Comparison of ENCODE assay signal across 12 cellular contexts in the genomic region with DNA sequence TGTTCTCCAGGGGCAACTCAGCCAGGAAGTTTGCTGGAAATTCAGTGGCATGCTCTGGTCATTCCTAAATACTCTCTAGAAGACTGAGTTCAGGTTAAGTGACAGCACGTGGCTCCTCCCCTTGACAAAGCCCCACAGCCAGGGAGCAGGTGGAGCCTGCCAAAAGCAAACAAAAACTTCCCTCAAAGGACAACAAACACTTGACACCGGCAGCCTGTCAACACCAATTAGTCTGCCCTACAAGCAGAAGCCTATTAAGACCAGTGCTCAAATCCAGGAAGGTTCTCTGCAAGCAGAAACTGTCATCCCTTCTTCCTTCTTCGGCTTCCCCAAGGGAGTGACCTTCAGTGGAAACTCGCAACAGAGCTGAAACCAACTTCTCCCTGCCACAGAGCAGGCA. TPM values are rescaled to one million over a fixed set of nuclear protein-coding genes. Genes with fewer than 3 reads are reported as not detected.
A peak's percentile ranks its signal among the peaks of the same experiment; 100 is the strongest.
DNase-seq lines count a peak whose midpoint lies in the region; ATAC-seq and TF ChIP-seq lines count a peak whose summit lies in the region.
"Had no signal": no experiment of that assay in that cellular context is flagged by ENCODE, and none has a peak within 500 bp of the region (broad histone marks: within the 10 kb centered on the region; RNA-seq: fewer than 3 reads in every experiment).

No MANE protein-coding gene starts in this region.

- H3K4me1 ChIP-seq in naive thymus-derived CD4-positive, alpha-beta T cell (ENCODE audit: control insufficient read depth in 2 of 2, insufficient read depth in 2 of 2, low read length in 2 of 2) = peaks cover 0 to 8% of the 10 kb centered on the region in 2 donors
- H3K4me1 ChIP-seq in spleen = peaks cover 0 to 30% (median 24%) of the 10 kb centered on the region in 6 donors

- CTCF ChIA-PET in naive thymus-derived CD4-positive, alpha-beta T cell (lab: Charles Lee) = no interaction called here

- H3K27ac ChIP-seq in naive thymus-derived CD4-positive, alpha-beta T cell (ENCODE audit: low read depth, low read length) = no peak overlapping the region
- no peak overlapping the region for H3K27ac ChIP-seq in spleen
- H3K27ac ChIP-seq: SJSA1 had no signal

- intact Hi-C loops in naive thymus-derived CD4-positive, alpha-beta T cell (cut with micrococcal nuclease) = loop anchor here in 1 of 2 donors (10.0 kb wide), 2 partner anchors 746 to 776 kb away; no protein-coding TSS in a partner anchor
- intact Hi-C loops in spleen (cut with DNase I; ENCODE audit: low total_unique reads) = no loop called here

- H3K9me3 Mint-ChIP-seq in naive thymus-derived CD4-positive, alpha-beta T cell = no peaks in the 10 kb centered on the region

- TF ChIP-seq CTCF in spleen (IDR thresholded peaks at IDR 0.05 in 8 of 11, conservative IDR thresholded peaks at IDR 0.05 in 3 of 11) = no peak

- H3K4me3 ChIP-seq in naive thymus-derived CD4-positive, alpha-beta T cell (ENCODE audit: low read length) = no peak overlapping the region
- H3K4me3 ChIP-seq in spleen = no peak overlapping the region
- H3K4me3 ChIP-seq: SJSA1 had no signal

- peak; percentile 90 for DNase-seq in DMS153 (lab: John Stamatoyannopoulos, UW)
- peak; percentile 81 for DNase-seq in NCI-H146 (lab: John Stamatoyannopoulos, UW)
- peak; percentile 53 for DNase-seq in OCI-M1 (lab: John Stamatoyannopoulos, UW)
- peak; percentile 80 for DNase-seq in left kidney (ENCODE audit: low read depth, low spot score)
- no peak for DNase-seq in naive thymus-derived CD4-positive, alpha-beta T cell
- DNase-seq in cerebellum (ENCODE audit: low spot score) = no peak
- DNase-seq in mesenteric fat pad (ENCODE audit: low spot score) = no peak
- DNase-seq in spleen = no peak
- DNase-seq: cerebellar nuclear complex had no signal

- no peak for ATAC-seq in naive thymus-derived CD4-positive, alpha-beta T cell
- ATAC-seq: HCT116 had no signal

- peaks cover 0 to 2% (median 0%) of the 10 kb centered on the region in 5 donors for H3K36me3 Mint-ChIP-seq in naive thymus-derived CD4-positive, alpha-beta T cell

- no peaks in the 10 kb centered on the region for H3K9me3 ChIP-seq in naive thymus-derived CD4-positive, alpha-beta T cell (ENCODE audit: control insufficient read depth in 2 of 3, low read length in 3 of 3)
- no peaks in the 10 kb centered on the region for H3K9me3 ChIP-seq in spleen

- H3K27ac Mint-ChIP-seq in naive thymus-derived CD4-positive, alpha-beta T cell = peak overlapping the region in 1 of 9 donors; percentile 46

- WGBS in spleen, 5 donors = 41 to 59% (median 49%) methylated on average over 4 of the region's 4 CpGs

- POLR2A ChIA-PET in naive thymus-derived CD4-positive, alpha-beta T cell (lab: Charles Lee) = no interaction called here

- peaks cover 0 to 13% (median 8%) of the 10 kb centered on the region in 7 donors for H3K4me1 Mint-ChIP-seq in naive thymus-derived CD4-positive, alpha-beta T cell

- H3K4me3 Mint-ChIP-seq in naive thymus-derived CD4-positive, alpha-beta T cell = no peak overlapping the region
- H3K4me3 Mint-ChIP-seq: CD14-positive monocyte had no signal

- no peak for TF ChIP-seq POLR2A in spleen (IDR thresholded peaks at IDR 0.05)

- no peaks in the 10 kb centered on the region for H3K36me3 ChIP-seq in naive thymus-derived CD4-positive, alpha-beta T cell (ENCODE audit: control insufficient read depth in 2 of 3, insufficient read depth in 3 of 3, low read length in 3 of 3)
- no peaks in the 10 kb centered on the region for H3K36me3 ChIP-seq in spleen

- H3K27me3 Mint-ChIP-seq in naive thymus-derived CD4-positive, alpha-beta T cell = peaks cover 0 to 24% (median 6%) of the 10 kb centered on the region in 5 donors

- H3K27me3 ChIP-seq in naive thymus-derived CD4-positive, alpha-beta T cell (ENCODE audit: control insufficient read depth in 2 of 2, insufficient read depth in 2 of 2, low read length in 2 of 2) = no peaks in the 10 kb centered on the region
- peaks cover 0 to 27% (median 11%) of the 10 kb centered on the region in 7 donors for H3K27me3 ChIP-seq in spleen (replicated peaks in 1 of 7)
- H3K27me3 ChIP-seq: SJSA1 had no signal

RNA-seq across cellular contexts. Expression of a gene that starts 5.0 kb away (rescaled TPM):
- 1 to 10 TPM in 3 of 5 experiments, under 1 TPM in 2; 0.73 to 1.9 (median 1.1) TPM for total RNA-seq in naive thymus-derived CD4-positive, alpha-beta T cell
- under 1 TPM in 1 of 2 donors, not detected in 1; 0.12 TPM for polyA plus RNA-seq in naive thymus-derived CD4-positive, alpha-beta T cell
- total RNA-seq in cerebellum = 39.9 TPM
- 1.0 TPM for total RNA-seq in mesenteric fat pad
- 1 to 10 TPM in 6 of 7 donors, under 1 TPM in 1; 0.95 to 2.1 (median 1.4) TPM for total RNA-seq in spleen
- polyA plus RNA-seq in spleen = 1 to 10 TPM in 2 of 3 donors, under 1 TPM in 1; 0.99 to 1.2 (median 1.1) TPM

Comparison
In these comparisons a context has a peak if more than half of its experiments do, and no peak if none do; other contexts are left out.
1. DNase-seq: peak in DMS153 (single experiment), NCI-H146 (single experiment), OCI-M1 (single experiment) and left kidney (single experiment); none in naive thymus-derived CD4-positive, alpha-beta T cell (0 of 9), cerebellum (single experiment), mesenteric fat pad (single experiment) and spleen (single experiment).
2. RNA of a gene that starts 5.0 kb away (total RNA-seq): 39.9 TPM in cerebellum (single experiment); 0.95 to 2.1 TPM in spleen, 0.73 to 1.9 TPM in naive thymus-derived CD4-positive, alpha-beta T cell and 1.0 TPM in mesenteric fat pad (single experiment); every median in the first group is over 10 times any median in the second.